20 cellular contexts compared by ENCODE assay signal in genomic region chr5:142387022-142387682, GRCh38.
DNase-seq lines count a peak whose midpoint lies in the region; ATAC-seq, FAIRE-seq and TF ChIP-seq lines count a peak whose summit lies in the region.
"Had no signal": no experiment of that assay in that cellular context is flagged by ENCODE, and none has a peak within 500 bp of the region (broad histone marks: within the 10 kb centered on the region; RNA-seq: fewer than 3 reads in every experiment).

No MANE protein-coding gene starts in this region.

- WGBS in thyroid gland, 2 donors: 92 to 93% methylated on average over 3 of the region's 3 CpGs

- H3K27me3 ChIP-seq in left lung (no peaks in the 10 kb centered on the region), thyroid gland (no peaks in the 10 kb centered on the region)
- H3K27me3 ChIP-seq: BLaER1, brain microvascular endothelial cell, colonic mucosa, MG63, ovary had no signal

- H3K9me3 ChIP-seq in left lung (no peaks in the 10 kb centered on the region), thyroid gland (no peaks in the 10 kb centered on the region)
- H3K9me3 ChIP-seq: BLaER1, colonic mucosa, MG63, ovary had no signal

- ATAC-seq in left lung (peak; percentile 42), natural killer cell (no peak)

- H3K36me3 Mint-ChIP-seq in natural killer cell: no peaks in the 10 kb centered on the region

- H3K36me3 ChIP-seq in left lung: no peaks in the 10 kb centered on the region
- no peaks in the 10 kb centered on the region for H3K36me3 ChIP-seq in thyroid gland
- H3K36me3 ChIP-seq: BLaER1, brain microvascular endothelial cell, colonic mucosa, MG63, ovary had no signal

- FAIRE-seq in D721Med (lab: Jason Lieb, UNC): no peak
- FAIRE-seq in HTR-8/SVneo (lab: Jason Lieb, UNC): no peak
- FAIRE-seq: GM12892 had no signal

- H3K4me1 Mint-ChIP-seq in natural killer cell: peaks cover 0 to 11% of the 10 kb centered on the region in 2 donors

- H3K4me3 ChIP-seq in left lung (no peak overlapping the region), thyroid gland (replicated peaks in 1 of 3) (no peak overlapping the region)
- H3K4me3 ChIP-seq: BLaER1, colonic mucosa, MG63, ovary had no signal

- intact Hi-C loops in left lung (cut with DNase I): no loop called here
- intact Hi-C loops in thyroid gland (cut with DNase I): no loop called here
- intact Hi-C loops in natural killer cell (cut with micrococcal nuclease): no loop called here

- H3K9me3 Mint-ChIP-seq in natural killer cell: no peaks in the 10 kb centered on the region
- H3K9me3 Mint-ChIP-seq: stimulated activated naive CD8-positive, alpha-beta T cell treated with anti-CD3 and anti-CD28 coated beads, Interleukin-15, Interleukin-2, amounts not matched to agents 100 ng/mL and 50 ng/mL, for 24 hours; T-helper 1 cell treated with Interleukin-12 subunit alpha and Interleukin-12 subunit beta and Interleukin-4 antibody, amounts not matched to agents 30 μg/mL and 1 μg/mL, for 36 hours had no signal

- H3K27ac Mint-ChIP-seq in natural killer cell: no peak overlapping the region
- H3K27ac Mint-ChIP-seq: stimulated activated naive CD8-positive, alpha-beta T cell treated with anti-CD3 and anti-CD28 coated beads, Interleukin-15, Interleukin-2, amounts not matched to agents 100 ng/mL and 50 ng/mL, for 24 hours; T-helper 1 cell treated with Interleukin-12 subunit alpha and Interleukin-12 subunit beta and Interleukin-4 antibody, amounts not matched to agents 30 μg/mL and 1 μg/mL, for 36 hours had no signal

- H3K4me1 ChIP-seq in left lung (peaks cover 13 to 38% of the 10 kb centered on the region in 2 donors), thyroid gland (peaks cover 27 to 47% of the 10 kb centered on the region in 2 donors)

- no peak overlapping the region for H3K4me3 Mint-ChIP-seq in natural killer cell
- H3K4me3 Mint-ChIP-seq: stimulated activated naive CD8-positive, alpha-beta T cell treated with anti-CD3 and anti-CD28 coated beads, Interleukin-15, Interleukin-2, amounts not matched to agents 100 ng/mL and 50 ng/mL, for 24 hours; T-helper 1 cell treated with Interleukin-12 subunit alpha and Interleukin-12 subunit beta and Interleukin-4 antibody, amounts not matched to agents 30 μg/mL and 1 μg/mL, for 36 hours had no signal

- H3K27ac ChIP-seq in left lung (peak overlapping the region; percentile 51 to 54), thyroid gland (peak overlapping the region; percentile 21 to 42 (median 36))
- H3K27ac ChIP-seq: BLaER1, brain microvascular endothelial cell, colonic mucosa, ovary had no signal

- TF ChIP-seq POLR2A in thyroid gland (IDR thresholded peaks at IDR 0.05): no peak

- peaks cover 6 to 7% of the 10 kb centered on the region in 2 donors for H3K27me3 Mint-ChIP-seq in natural killer cell (ENCODE audit: low read depth in 2 of 2)
- H3K27me3 Mint-ChIP-seq: stimulated activated naive CD8-positive, alpha-beta T cell treated with anti-CD3 and anti-CD28 coated beads, Interleukin-15, Interleukin-2, amounts not matched to agents 100 ng/mL and 50 ng/mL, for 24 hours had no signal

- DNase-seq in NCI-H748 (lab: John Stamatoyannopoulos, UW; ENCODE audit: unreplicated experiment) (peak; percentile 23), NCI-H748 treated with DMSO at 0.1 percent for 48 hours (lab: John Stamatoyannopoulos, UW) (no peak), NCI-H345 (lab: John Stamatoyannopoulos, UW) (peak; percentile 40), left lung (no peak), thyroid gland (no peak), D721Med (ENCODE audit: insufficient read length, low spot score) (no peak), natural killer cell (no peak), HTR-8/SVneo (ENCODE audit: insufficient read length, low spot score) (no peak)
- DNase-seq: activated CD4-positive, CD25-positive, alpha-beta regulatory T cell; brain microvascular endothelial cell; colonic mucosa; DMS 273 treated with DMSO at 0.1 percent for 48 hours; H7; MG63; ovary; SHP77 treated with DMSO at 0.1 percent for 48 hours had no signal

- TF ChIP-seq CTCF in left lung (IDR thresholded peaks at IDR 0.05) (no peak), thyroid gland (IDR thresholded peaks at IDR 0.05) (no peak), D721Med (IDR thresholded peaks at IDR 0.05; ENCODE audit: insufficient read depth, missing control alignments) (no peak), natural killer cell (IDR thresholded peaks at IDR 0.05) (no peak)

Comparison
In these comparisons a context has a peak if more than half of its experiments do, and no peak if none do; other contexts are left out.
1. DNase-seq: peak in NCI-H748 (single experiment) and NCI-H345 (single experiment); none in NCI-H748 treated with DMSO at 0.1 percent for 48 hours (single experiment), left lung (0 of 2), thyroid gland (0 of 2), D721Med (single experiment), natural killer cell (single experiment) and HTR-8/SVneo (single experiment).